ENCODE assay signal across 24 cellular contexts in the genomic region with DNA sequence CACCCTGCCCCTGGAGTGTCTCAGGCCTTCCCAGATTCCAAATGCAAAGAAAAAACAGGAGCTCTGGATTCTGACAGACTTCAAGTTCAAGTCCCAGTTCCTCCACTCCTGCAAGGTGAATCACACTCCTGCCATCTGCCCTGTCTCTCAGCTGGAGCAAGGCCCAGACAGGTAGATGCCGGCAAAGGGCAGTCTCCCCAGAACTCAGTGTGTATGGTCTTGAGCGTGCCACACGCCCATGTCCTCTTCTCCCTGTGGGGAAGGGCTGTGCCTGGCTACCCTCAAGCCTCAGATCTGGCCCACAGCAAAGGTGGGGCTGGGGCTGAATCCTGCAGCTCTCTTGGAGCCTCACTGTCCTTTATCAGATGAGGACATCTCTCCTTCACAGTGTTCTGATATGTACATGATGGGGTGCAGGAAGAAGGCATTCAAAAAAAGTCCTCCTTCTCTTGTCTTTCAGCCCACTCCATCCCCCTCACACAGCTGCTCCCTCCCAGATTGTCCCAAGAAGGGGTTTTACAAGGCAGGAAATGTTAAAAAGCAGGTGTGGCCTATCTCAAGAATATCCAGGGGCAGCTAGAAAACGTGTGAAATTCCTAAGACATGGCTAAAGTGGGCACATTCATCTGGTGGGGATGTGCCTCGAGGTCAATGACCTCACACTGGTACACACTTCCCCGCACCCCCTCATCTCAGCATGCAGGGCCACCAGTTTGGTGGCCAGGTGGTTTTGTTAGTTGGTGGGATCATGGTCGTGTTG.
"Had no signal": no experiment of that assay in that cellular context is flagged by ENCODE, and none has a peak within 500 bp of the region (broad histone marks: within the 10 kb centered on the region; RNA-seq: fewer than 3 reads in every experiment).

No MANE protein-coding gene starts in this region.

- H3K27me3 Mint-ChIP-seq: activated CD4-positive, alpha-beta T cell treated with anti-CD3 and anti-CD28 coated beads, Interleukin-2, amount 10 ng/mL, durations not matched to agents 24 days and 14 days; activated naive CD8-positive, alpha-beta T cell; brain; naive B cell had no signal

- H3K4me3 ChIP-seq: dorsolateral prefrontal cortex, heart right ventricle, neural progenitor cell, tibial nerve had no signal

- H3K27ac Mint-ChIP-seq: activated CD4-positive, alpha-beta T cell treated with anti-CD3 and anti-CD28 coated beads, Interleukin-2, amount 10 ng/mL, durations not matched to agents 24 days and 14 days; activated naive CD8-positive, alpha-beta T cell; activated T-cell treated with anti-CD3 and anti-CD28 coated beads, Interleukin-2, amount 50 U/mL, for 72 hours; brain; neural progenitor cell had no signal

- ATAC-seq: activated T-cell treated with anti-CD3 and anti-CD28 coated beads, Interleukin-2, amount 50 U/mL, for 72 hours; sciatic nerve had no signal

- H3K9me3 ChIP-seq: heart right ventricle, tibial nerve had no signal

- H3K27ac ChIP-seq: dorsolateral prefrontal cortex, heart right ventricle, neural progenitor cell, parathyroid adenoma, tibial nerve had no signal

- FAIRE-seq: colon, endometrium, urothelium cell line had no signal

- H3K4me3 Mint-ChIP-seq: activated CD4-positive, alpha-beta T cell treated with anti-CD3 and anti-CD28 coated beads, Interleukin-2, amount 10 ng/mL, durations not matched to agents 24 days and 14 days; activated naive CD8-positive, alpha-beta T cell; activated T-cell treated with anti-CD3 and anti-CD28 coated beads, Interleukin-2, amount 50 U/mL, for 72 hours; brain; immature natural killer cell; neural progenitor cell had no signal

- H3K27me3 ChIP-seq: dorsolateral prefrontal cortex, heart right ventricle, neural progenitor cell, tibial nerve had no signal

- H3K36me3 ChIP-seq: neural progenitor cell had no signal

- H3K9me3 Mint-ChIP-seq: activated CD4-positive, alpha-beta T cell treated with anti-CD3 and anti-CD28 coated beads, Interleukin-2, amount 10 ng/mL, durations not matched to agents 24 days and 14 days; activated T-cell treated with anti-CD3 and anti-CD28 coated beads, Interleukin-2, amount 50 U/mL, for 72 hours; brain; immature natural killer cell; naive B cell; neural progenitor cell had no signal

- H3K4me1 ChIP-seq: neural progenitor cell, parathyroid adenoma had no signal

- DNase-seq: activated CD4-positive, alpha-beta T cell treated with anti-CD3 and anti-CD28 coated beads, Interleukin-2, amount 10 ng/mL, durations not matched to agents 24 days and 14 days; activated CD8-positive, alpha-beta memory T cell treated with anti-CD3 and anti-CD28 coated beads, Interleukin-2, amount 50 U/mL, for 4 hours; activated gamma-delta T cell; activated T-cell treated with anti-CD3 and anti-CD28 coated beads, Interleukin-2, amount 50 U/mL, for 72 hours; amygdala; central memory CD4-positive, alpha-beta T cell; dorsolateral prefrontal cortex; heart right ventricle; immature natural killer cell; kidney glomerular epithelial cell; left ventricle myocardium superior; naive B cell; stimulated activated CD4-positive, alpha-beta T cell treated with anti-CD3 and anti-CD28 coated beads, Interleukin-4, amount 100 ng/mL, for 4 hours; stimulated activated naive CD4-positive, alpha-beta T cell; T1000 had no signal

- H3K9ac ChIP-seq: neural progenitor cell, parathyroid adenoma had no signal
